1 cellular context compared by ENCODE assay signal in the genomic region with DNA sequence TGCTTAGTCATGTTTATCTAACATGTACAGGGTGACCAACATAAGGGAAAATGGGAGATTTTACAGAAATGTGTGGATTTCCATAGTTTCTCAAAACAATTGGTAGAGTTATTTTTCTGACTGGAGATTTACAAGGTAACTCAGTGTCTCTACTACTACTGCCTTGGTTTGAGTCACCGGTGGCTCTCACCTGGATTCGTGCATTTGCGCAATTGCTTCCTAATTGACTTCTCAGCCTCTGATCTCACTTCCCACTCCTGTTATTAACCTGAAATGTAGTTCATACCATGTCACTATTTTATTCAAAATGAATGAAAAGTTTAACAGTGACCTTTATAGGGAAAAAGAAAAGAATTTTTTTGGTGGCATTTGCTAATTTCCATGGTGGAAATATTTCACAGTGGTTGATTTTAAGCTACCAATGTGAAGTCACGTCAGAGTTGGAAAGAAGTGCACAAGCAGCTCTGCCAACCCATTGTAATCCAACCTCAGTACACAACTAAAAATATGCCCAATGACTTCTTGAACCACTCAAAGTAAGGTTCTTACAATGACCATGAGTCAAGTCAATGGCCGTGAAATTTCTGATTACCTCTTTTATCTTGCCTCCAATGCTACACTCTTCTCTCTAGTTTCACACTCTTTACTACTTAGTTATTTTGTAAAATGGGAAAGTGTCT.
TF ChIP-seq lines count a peak whose summit lies in the region.

No MANE protein-coding gene starts in this region.

TF ChIP-seq in WTC11, 78 proteins besides CTCF, POLR2A, EP300 and RAD21 (continued from another document):
- TF ChIP-seq FOXJ3 (CRISPR knock-in tag; IDR thresholded peaks at IDR 0.05; ENCODE audit: borderline replicate concordance) = no peak
- no peak for TF ChIP-seq ERG (CRISPR knock-in tag; IDR thresholded peaks at IDR 0.05)
- no peak for TF ChIP-seq ZBTB43 (CRISPR knock-in tag; IDR thresholded peaks at IDR 0.05)
- TF ChIP-seq OVOL2 (CRISPR knock-in tag; IDR thresholded peaks at IDR 0.05; ENCODE audit: borderline replicate concordance) = no peak
- TF ChIP-seq, protein P1, sequence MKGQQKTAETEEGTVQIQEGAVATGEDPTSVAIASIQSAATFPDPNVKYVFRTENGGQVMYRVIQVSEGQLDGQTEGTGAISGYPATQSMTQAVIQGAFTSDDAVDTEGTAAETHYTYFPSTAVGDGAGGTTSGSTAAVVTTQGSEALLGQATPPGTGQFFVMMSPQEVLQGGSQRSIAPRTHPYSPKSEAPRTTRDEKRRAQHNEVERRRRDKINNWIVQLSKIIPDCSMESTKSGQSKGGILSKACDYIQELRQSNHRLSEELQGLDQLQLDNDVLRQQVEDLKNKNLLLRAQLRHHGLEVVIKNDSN (CRISPR knock-in tag; IDR thresholded peaks at IDR 0.05) = no peak
- no peak for TF ChIP-seq NR2C2 (CRISPR knock-in tag; IDR thresholded peaks at IDR 0.05)
- TF ChIP-seq, protein P2, sequence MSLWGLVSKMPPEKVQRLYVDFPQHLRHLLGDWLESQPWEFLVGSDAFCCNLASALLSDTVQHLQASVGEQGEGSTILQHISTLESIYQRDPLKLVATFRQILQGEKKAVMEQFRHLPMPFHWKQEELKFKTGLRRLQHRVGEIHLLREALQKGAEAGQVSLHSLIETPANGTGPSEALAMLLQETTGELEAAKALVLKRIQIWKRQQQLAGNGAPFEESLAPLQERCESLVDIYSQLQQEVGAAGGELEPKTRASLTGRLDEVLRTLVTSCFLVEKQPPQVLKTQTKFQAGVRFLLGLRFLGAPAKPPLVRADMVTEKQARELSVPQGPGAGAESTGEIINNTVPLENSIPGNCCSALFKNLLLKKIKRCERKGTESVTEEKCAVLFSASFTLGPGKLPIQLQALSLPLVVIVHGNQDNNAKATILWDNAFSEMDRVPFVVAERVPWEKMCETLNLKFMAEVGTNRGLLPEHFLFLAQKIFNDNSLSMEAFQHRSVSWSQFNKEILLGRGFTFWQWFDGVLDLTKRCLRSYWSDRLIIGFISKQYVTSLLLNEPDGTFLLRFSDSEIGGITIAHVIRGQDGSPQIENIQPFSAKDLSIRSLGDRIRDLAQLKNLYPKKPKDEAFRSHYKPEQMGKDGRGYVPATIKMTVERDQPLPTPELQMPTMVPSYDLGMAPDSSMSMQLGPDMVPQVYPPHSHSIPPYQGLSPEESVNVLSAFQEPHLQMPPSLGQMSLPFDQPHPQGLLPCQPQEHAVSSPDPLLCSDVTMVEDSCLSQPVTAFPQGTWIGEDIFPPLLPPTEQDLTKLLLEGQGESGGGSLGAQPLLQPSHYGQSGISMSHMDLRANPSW (CRISPR knock-in tag; conservative IDR thresholded peaks at IDR 0.05; ENCODE audit: low read depth) = no peak
- no peak for TF ChIP-seq NFATC4 (CRISPR knock-in tag; IDR thresholded peaks at IDR 0.05)
- TF ChIP-seq, protein P3, sequence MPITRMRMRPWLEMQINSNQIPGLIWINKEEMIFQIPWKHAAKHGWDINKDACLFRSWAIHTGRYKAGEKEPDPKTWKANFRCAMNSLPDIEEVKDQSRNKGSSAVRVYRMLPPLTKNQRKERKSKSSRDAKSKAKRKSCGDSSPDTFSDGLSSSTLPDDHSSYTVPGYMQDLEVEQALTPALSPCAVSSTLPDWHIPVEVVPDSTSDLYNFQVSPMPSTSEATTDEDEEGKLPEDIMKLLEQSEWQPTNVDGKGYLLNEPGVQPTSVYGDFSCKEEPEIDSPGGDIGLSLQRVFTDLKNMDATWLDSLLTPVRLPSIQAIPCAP (CRISPR knock-in tag; IDR thresholded peaks at IDR 0.05) = no peak
- TF ChIP-seq ZNF219 (CRISPR knock-in tag; IDR thresholded peaks at IDR 0.05; ENCODE audit: borderline replicate concordance) = no peak
